30 cellular contexts compared by ENCODE assay signal in genomic region chr15:52980446-52980845, GRCh38.
"Had no signal": no experiment of that assay in that cellular context is flagged by ENCODE, and none has a peak within 500 bp of the region (broad histone marks: within the 10 kb centered on the region; RNA-seq: fewer than 3 reads in every experiment).

No MANE protein-coding gene starts in this region.

- DNase-seq: activated B cell treated with CpG ODN at 0.5 μM for 24 hours; activated CD4-positive, alpha-beta T cell treated with anti-CD3 and anti-CD28 coated beads for 48 hours; activated CD4-positive, alpha-beta T cell treated with anti-CD3 and anti-CD28 coated beads, Interleukin-2, amount 50 U/mL, for 1 hour; activated CD4-positive, alpha-beta T cell treated with anti-CD3 and anti-CD28 coated beads, Interleukin-2, amount 50 U/mL, for 48 hours; activated CD8-positive, alpha-beta memory T cell treated with anti-CD3 and anti-CD28 coated beads for 24 hours; activated CD8-positive, alpha-beta T cell treated with anti-CD3 and anti-CD28 coated beads for 36 hours; activated effector memory CD4-positive, alpha-beta T cell treated with Interleukin-2 at 50 U/mL for 16 hours; activated gamma-delta T cell treated with Interleukin-2 at 50 U/mL for 16 hours; activated naive CD4-positive, alpha-beta T cell treated with anti-CD3 and anti-CD28 coated beads, Interleukin-2, amount 50 U/mL, for 16 hours; activated naive CD4-positive, alpha-beta T cell treated with Interleukin-2 at 50 U/mL for 16 hours; activated T-cell treated with anti-CD3 and anti-CD28 coated beads, Interleukin-2, amount 50 U/mL, for 4 hours; amniotic stem cell; brain microvascular endothelial cell; cortex of kidney; dermis blood vessel endothelial cell; effector CD4-positive, alpha-beta T cell; effector memory CD8-positive, alpha-beta T cell; erythroblast; foreskin keratinocyte; gastrocnemius medialis; glutamatergic neuron; heart right ventricle; T-helper 17 cell; T1000; WERI-Rb-1 had no signal

- ATAC-seq: activated CD4-positive, CD25-positive, alpha-beta regulatory T cell treated with anti-CD3 and anti-CD28 coated beads, Interleukin-2, amount 50 U/mL, for 24 hours; activated CD8-positive, alpha-beta T cell treated with anti-CD3 and anti-CD28 coated beads for 36 hours; activated T-cell treated with anti-CD3 and anti-CD28 coated beads, Interleukin-2, amount 50 U/mL, for 4 hours; activated T-helper 17 cell treated with anti-CD3 and anti-CD28 coated beads, Interleukin-2, amount 50 U/mL, for 72 hours; effector memory CD8-positive, alpha-beta T cell; foreskin keratinocyte; gastrocnemius medialis; heart right ventricle; T-helper 17 cell had no signal

- H3K4me1 Mint-ChIP-seq: activated T-helper 17 cell treated with anti-CD3 and anti-CD28 coated beads, Interleukin-2, amount 50 U/mL, for 72 hours had no signal

- H3K4me3 Mint-ChIP-seq: activated B cell treated with CpG ODN at 0.5 μM for 24 hours; activated CD8-positive, alpha-beta T cell treated with anti-CD3 and anti-CD28 coated beads for 36 hours; activated naive CD8-positive, alpha-beta T cell; effector memory CD8-positive, alpha-beta T cell; T-helper 2 cell treated with Interferon-gamma antibody and Interleukin-4, amounts not matched to agents 5 μg/mL and 100 μg/mL, for 36 hours had no signal

- H3K27me3 Mint-ChIP-seq: activated B cell treated with CpG ODN at 0.5 μM for 24 hours; effector memory CD8-positive, alpha-beta T cell had no signal

- H3K27ac Mint-ChIP-seq: activated B cell treated with CpG ODN at 0.5 μM for 24 hours; activated CD8-positive, alpha-beta T cell treated with anti-CD3 and anti-CD28 coated beads for 36 hours; activated naive CD8-positive, alpha-beta T cell; activated T-helper 17 cell treated with anti-CD3 and anti-CD28 coated beads, Interleukin-2, amount 50 U/mL, for 72 hours; effector memory CD8-positive, alpha-beta T cell; T-helper 17 cell; T-helper 2 cell treated with Interferon-gamma antibody and Interleukin-4, amounts not matched to agents 5 μg/mL and 100 μg/mL, for 36 hours had no signal

- H3K4me3 ChIP-seq: esophagus muscularis mucosa, gastrocnemius medialis, heart right ventricle had no signal

- H3K9me3 Mint-ChIP-seq: activated B cell treated with CpG ODN at 0.5 μM for 24 hours; activated CD8-positive, alpha-beta T cell treated with anti-CD3 and anti-CD28 coated beads for 36 hours; activated T-helper 17 cell treated with anti-CD3 and anti-CD28 coated beads, Interleukin-2, amount 50 U/mL, for 72 hours; effector memory CD8-positive, alpha-beta T cell; T-helper 2 cell treated with Interferon-gamma antibody and Interleukin-4, amounts not matched to agents 5 μg/mL and 100 μg/mL, for 36 hours had no signal

- H3K4me1 ChIP-seq: esophagus muscularis mucosa, foreskin keratinocyte, gastrocnemius medialis, heart right ventricle had no signal

- H3K27me3 ChIP-seq: brain microvascular endothelial cell, foreskin keratinocyte, gastrocnemius medialis, heart right ventricle had no signal

- H3K27ac ChIP-seq: brain microvascular endothelial cell, esophagus muscularis mucosa, foreskin keratinocyte, gastrocnemius medialis, heart right ventricle, WERI-Rb-1 had no signal
